1 cellular context compared by ENCODE assay signal in the genomic region with DNA sequence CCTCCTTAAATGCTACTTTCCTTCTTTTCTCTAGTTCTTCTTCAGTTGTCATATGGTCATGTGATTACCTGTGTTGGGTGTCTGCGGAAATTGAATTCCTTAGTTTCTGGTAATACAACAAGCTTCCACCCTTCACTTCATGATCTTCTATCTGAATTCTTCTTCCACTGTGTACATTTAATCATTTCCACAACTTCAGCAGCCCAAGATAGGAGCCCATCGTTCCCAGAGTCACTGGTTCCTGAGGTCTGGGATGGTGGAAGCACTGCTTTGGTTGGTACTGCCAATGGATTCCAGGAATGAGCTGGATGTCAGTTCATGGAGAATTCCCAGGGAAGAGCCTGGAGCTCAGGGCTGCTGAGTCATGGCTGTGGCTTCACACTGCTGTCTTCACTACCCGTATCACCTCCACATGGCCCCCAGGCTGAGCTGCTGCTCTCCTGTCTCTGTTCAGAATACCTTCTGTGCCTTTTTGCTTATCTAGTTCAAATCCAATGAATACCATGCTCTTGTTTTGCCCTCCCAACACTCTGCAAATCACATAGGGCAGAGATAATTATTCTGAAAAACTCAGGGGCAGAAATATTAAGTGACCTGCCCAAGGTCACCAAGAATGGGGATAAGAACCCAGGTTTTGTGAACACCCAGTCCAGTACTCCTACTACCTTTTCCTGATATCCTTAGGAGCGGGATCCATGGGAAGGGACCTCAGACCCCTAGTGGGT.
A peak's percentile ranks its signal among the peaks of the same experiment; 100 is the strongest.
TF ChIP-seq lines count a peak whose summit lies in the region.

No MANE protein-coding gene starts in this region.

TF ChIP-seq in HepG2, 621 proteins besides CTCF, POLR2A, EP300 and RAD21 (continued from another document and continues in another):
- TF ChIP-seq CSRNP1 (CRISPR knock-in tag; IDR thresholded peaks at IDR 0.05) (no peak), HOXA7 (CRISPR knock-in tag; IDR thresholded peaks at IDR 0.05) (no peak), RAD51 (IDR thresholded peaks at IDR 0.05; ENCODE audit: borderline replicate concordance) (no peak), DMAP1 (CRISPR knock-in tag; IDR thresholded peaks at IDR 0.05) (peak; percentile 69; the same call in 1 of the 2 replicates), MAZ (IDR thresholded peaks at IDR 0.05; ENCODE audit: borderline replicate concordance, low read depth, low read length) (0 out of 2 replicates have a peak, but pooled peaks have one; percentile 29), MAZ (CRISPR knock-in tag; IDR thresholded peaks at IDR 0.05; ENCODE audit: low read depth) (no peak), NR2F6 (IDR thresholded peaks at IDR 0.05) (no peak), NR2F6 (CRISPR knock-in tag; IDR thresholded peaks at IDR 0.05) (no peak), E2F2 (CRISPR knock-in tag; IDR thresholded peaks at IDR 0.05; ENCODE audit: borderline replicate concordance) (no peak), TEF (CRISPR knock-in tag; IDR thresholded peaks at IDR 0.05) (no peak), ZNF674 (CRISPR knock-in tag; IDR thresholded peaks at IDR 0.05; ENCODE audit: low read depth) (no peak), SRSF4 (IDR thresholded peaks at IDR 0.05; ENCODE audit: low read depth, low read length, poor library complexity, severe bottlenecking) (no peak), ZNF597 (CRISPR knock-in tag; IDR thresholded peaks at IDR 0.05) (no peak), CBX2 (IDR thresholded peaks at IDR 0.05; ENCODE audit: low read depth, low read length) (no peak), CBX2 (CRISPR knock-in tag; IDR thresholded peaks at IDR 0.05; ENCODE audit: low read depth) (no peak), RELA (CRISPR knock-in tag; IDR thresholded peaks at IDR 0.05) (no peak), ZNF737 (CRISPR knock-in tag; IDR thresholded peaks at IDR 0.05; ENCODE audit: borderline replicate concordance) (no peak), JUN (CRISPR knock-in tag; IDR thresholded peaks at IDR 0.05) (no peak), CENPX (CRISPR knock-in tag; IDR thresholded peaks at IDR 0.05) (no peak), ZNF598 (CRISPR knock-in tag; IDR thresholded peaks at IDR 0.05; ENCODE audit: borderline replicate concordance) (no peak), HMGA1 (CRISPR knock-in tag; conservative IDR thresholded peaks at IDR 0.05) (no peak), PHF8 (CRISPR knock-in tag; IDR thresholded peaks at IDR 0.05) (peak; percentile 21; the same call in 1 of the 2 replicates), E2F1 (CRISPR knock-in tag; IDR thresholded peaks at IDR 0.05) (no peak), ZHX1 (CRISPR knock-in tag; IDR thresholded peaks at IDR 0.05; ENCODE audit: low read depth) (no peak), ZNF264 (CRISPR knock-in tag; IDR thresholded peaks at IDR 0.05) (no peak), ZSCAN30 (CRISPR knock-in tag; IDR thresholded peaks at IDR 0.05) (no peak), ZSCAN22 (CRISPR knock-in tag; IDR thresholded peaks at IDR 0.05) (no peak), NCOA2 (CRISPR knock-in tag; IDR thresholded peaks at IDR 0.05) (no peak), PHB2 (IDR thresholded peaks at IDR 0.05; ENCODE audit: partially characterized antibody) (no peak), FOSL2 (CRISPR knock-in tag; IDR thresholded peaks at IDR 0.05) (peak; percentile 76), GABPA (IDR thresholded peaks at IDR 0.05; ENCODE audit: low read depth, low read length) (no peak), GABPA (CRISPR knock-in tag; IDR thresholded peaks at IDR 0.05; ENCODE audit: low read depth) (no peak), ZBTB26 (CRISPR knock-in tag; IDR thresholded peaks at IDR 0.05; ENCODE audit: borderline replicate concordance) (no peak), THAP11 (CRISPR knock-in tag; IDR thresholded peaks at IDR 0.05) (no peak), RBFOX2 (IDR thresholded peaks at IDR 0.05; ENCODE audit: low read depth, low read length) (no peak), SMAD1 (CRISPR knock-in tag; IDR thresholded peaks at IDR 0.05; ENCODE audit: borderline replicate concordance, low read depth) (no peak), ZNF367 (CRISPR knock-in tag; IDR thresholded peaks at IDR 0.05; ENCODE audit: borderline replicate concordance) (no peak), ZNF589 (CRISPR knock-in tag; conservative IDR thresholded peaks at IDR 0.05) (no peak), MIXL1 (CRISPR knock-in tag; IDR thresholded peaks at IDR 0.05) (no peak), ZC3H13 (CRISPR knock-in tag; IDR thresholded peaks at IDR 0.05) (no peak), CHD2 (IDR thresholded peaks at IDR 0.05; ENCODE audit: low read depth, low read length) (no peak), ZBTB34 (CRISPR knock-in tag; IDR thresholded peaks at IDR 0.05) (no peak), TSC22D2 (CRISPR knock-in tag; IDR thresholded peaks at IDR 0.05; ENCODE audit: borderline replicate concordance) (0 out of 2 replicates have a peak, but pooled peaks have one; percentile 62), ZNF234 (CRISPR knock-in tag; conservative IDR thresholded peaks at IDR 0.05) (no peak), MIER3 (CRISPR knock-in tag; IDR thresholded peaks at IDR 0.05; ENCODE audit: borderline replicate concordance) (no peak), ZNF180 (CRISPR knock-in tag; IDR thresholded peaks at IDR 0.05; ENCODE audit: borderline replicate concordance, low read depth) (no peak), HMG20A (CRISPR knock-in tag; IDR thresholded peaks at IDR 0.05; ENCODE audit: borderline replicate concordance) (no peak), KLF6 (CRISPR knock-in tag; IDR thresholded peaks at IDR 0.05) (no peak)
- TF ChIP-seq, protein P1, sequence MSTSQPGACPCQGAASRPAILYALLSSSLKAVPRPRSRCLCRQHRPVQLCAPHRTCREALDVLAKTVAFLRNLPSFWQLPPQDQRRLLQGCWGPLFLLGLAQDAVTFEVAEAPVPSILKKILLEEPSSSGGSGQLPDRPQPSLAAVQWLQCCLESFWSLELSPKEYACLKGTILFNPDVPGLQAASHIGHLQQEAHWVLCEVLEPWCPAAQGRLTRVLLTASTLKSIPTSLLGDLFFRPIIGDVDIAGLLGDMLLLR (CRISPR knock-in tag; IDR thresholded peaks at IDR 0.05), result 0 out of 2 replicates have a peak, but pooled peaks have one; percentile 32
- TF ChIP-seq, protein P2, sequence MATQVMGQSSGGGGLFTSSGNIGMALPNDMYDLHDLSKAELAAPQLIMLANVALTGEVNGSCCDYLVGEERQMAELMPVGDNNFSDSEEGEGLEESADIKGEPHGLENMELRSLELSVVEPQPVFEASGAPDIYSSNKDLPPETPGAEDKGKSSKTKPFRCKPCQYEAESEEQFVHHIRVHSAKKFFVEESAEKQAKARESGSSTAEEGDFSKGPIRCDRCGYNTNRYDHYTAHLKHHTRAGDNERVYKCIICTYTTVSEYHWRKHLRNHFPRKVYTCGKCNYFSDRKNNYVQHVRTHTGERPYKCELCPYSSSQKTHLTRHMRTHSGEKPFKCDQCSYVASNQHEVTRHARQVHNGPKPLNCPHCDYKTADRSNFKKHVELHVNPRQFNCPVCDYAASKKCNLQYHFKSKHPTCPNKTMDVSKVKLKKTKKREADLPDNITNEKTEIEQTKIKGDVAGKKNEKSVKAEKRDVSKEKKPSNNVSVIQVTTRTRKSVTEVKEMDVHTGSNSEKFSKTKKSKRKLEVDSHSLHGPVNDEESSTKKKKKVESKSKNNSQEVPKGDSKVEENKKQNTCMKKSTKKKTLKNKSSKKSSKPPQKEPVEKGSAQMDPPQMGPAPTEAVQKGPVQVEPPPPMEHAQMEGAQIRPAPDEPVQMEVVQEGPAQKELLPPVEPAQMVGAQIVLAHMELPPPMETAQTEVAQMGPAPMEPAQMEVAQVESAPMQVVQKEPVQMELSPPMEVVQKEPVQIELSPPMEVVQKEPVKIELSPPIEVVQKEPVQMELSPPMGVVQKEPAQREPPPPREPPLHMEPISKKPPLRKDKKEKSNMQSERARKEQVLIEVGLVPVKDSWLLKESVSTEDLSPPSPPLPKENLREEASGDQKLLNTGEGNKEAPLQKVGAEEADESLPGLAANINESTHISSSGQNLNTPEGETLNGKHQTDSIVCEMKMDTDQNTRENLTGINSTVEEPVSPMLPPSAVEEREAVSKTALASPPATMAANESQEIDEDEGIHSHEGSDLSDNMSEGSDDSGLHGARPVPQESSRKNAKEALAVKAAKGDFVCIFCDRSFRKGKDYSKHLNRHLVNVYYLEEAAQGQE (IDR thresholded peaks at IDR 0.05; ENCODE audit: borderline replicate concordance in 1 of 2, low read depth in 1 of 2, low read length in 2 of 2), result no peak
